In genomic region chr1:228315484-228315944, GRCh38 we compare ENCODE assay signal across 12 cellular contexts.
"Had no signal": no experiment of that assay in that cellular context is flagged by ENCODE, and none has a peak within 500 bp of the region (broad histone marks: within the 10 kb centered on the region; RNA-seq: fewer than 3 reads in every experiment).

No MANE protein-coding gene starts in this region.

- H3K4me2 ChIP-seq: smooth muscle cell had no signal

- H3K4me1 Mint-ChIP-seq: activated CD4-positive, alpha-beta T cell treated with anti-CD3 and anti-CD28 coated beads, Interleukin-2, amount 10 ng/mL, durations not matched to agents 24 days and 14 days; nephron progenitor cell; T-helper 17 cell had no signal

- H3K4me3 ChIP-seq: dorsolateral prefrontal cortex, smooth muscle cell, upper lobe of right lung had no signal

- H3K27ac ChIP-seq: dorsolateral prefrontal cortex, upper lobe of right lung had no signal

- H3K9me3 Mint-ChIP-seq: nephron progenitor cell had no signal

- H3K27me3 Mint-ChIP-seq: activated CD4-positive, alpha-beta T cell treated with anti-CD3 and anti-CD28 coated beads, Interleukin-2, amount 10 ng/mL, durations not matched to agents 24 days and 14 days; stimulated activated naive CD8-positive, alpha-beta T cell treated with anti-CD3 and anti-CD28 coated beads, Interleukin-15, Interleukin-2, amounts not matched to agents 100 ng/mL and 50 ng/mL, for 24 hours; T-helper 17 cell had no signal

- H3K4me1 ChIP-seq: upper lobe of right lung had no signal

- H3K9me3 ChIP-seq: upper lobe of right lung had no signal

- DNase-seq: activated CD4-positive, alpha-beta T cell treated with anti-CD3 and anti-CD28 coated beads, Interleukin-2, amount 10 ng/mL, durations not matched to agents 24 days and 14 days; activated CD8-positive, alpha-beta memory T cell treated with anti-CD3 and anti-CD28 coated beads, Interleukin-2, amount 50 U/mL, for 4 hours; activated CD8-positive, alpha-beta T cell treated with anti-CD3 and anti-CD28 coated beads, Interleukin-2, amount 10 ng/mL, durations not matched to agents 7 days and 5 days; activated gamma-delta T cell treated with Interleukin-2 at 50 U/mL for 16 hours; hypothalamus; nephron progenitor cell had no signal

- H3K27ac Mint-ChIP-seq: activated CD4-positive, alpha-beta T cell treated with anti-CD3 and anti-CD28 coated beads, Interleukin-2, amount 10 ng/mL, durations not matched to agents 24 days and 14 days; activated CD8-positive, alpha-beta T cell treated with anti-CD3 and anti-CD28 coated beads, Interleukin-2, amount 10 ng/mL, durations not matched to agents 7 days and 5 days; nephron progenitor cell; stimulated activated naive CD8-positive, alpha-beta T cell treated with anti-CD3 and anti-CD28 coated beads, Interleukin-15, Interleukin-2, amounts not matched to agents 100 ng/mL and 50 ng/mL, for 24 hours; T-helper 17 cell had no signal

- H3K27me3 ChIP-seq: dorsolateral prefrontal cortex, upper lobe of right lung had no signal

- ATAC-seq: activated CD8-positive, alpha-beta T cell treated with anti-CD3 and anti-CD28 coated beads, Interleukin-2, amount 10 ng/mL, durations not matched to agents 7 days and 5 days; esophagus mucosa; T-helper 17 cell; upper lobe of right lung had no signal

- H3K4me3 Mint-ChIP-seq: activated CD4-positive, alpha-beta T cell treated with anti-CD3 and anti-CD28 coated beads, Interleukin-2, amount 10 ng/mL, durations not matched to agents 24 days and 14 days; activated CD8-positive, alpha-beta T cell treated with anti-CD3 and anti-CD28 coated beads, Interleukin-2, amount 10 ng/mL, durations not matched to agents 7 days and 5 days; nephron progenitor cell; stimulated activated naive CD8-positive, alpha-beta T cell treated with anti-CD3 and anti-CD28 coated beads, Interleukin-15, Interleukin-2, amounts not matched to agents 100 ng/mL and 50 ng/mL, for 24 hours; T-helper 17 cell had no signal
